In genomic region chr18:35055105-35055504, GRCh38 we compare ENCODE assay signal across 21 cellular contexts. TPM values are rescaled to one million over a fixed set of nuclear protein-coding genes. Genes with fewer than 3 reads are reported as not detected.
A peak's percentile ranks its signal among the peaks of the same experiment; 100 is the strongest.
DNase-seq lines count a peak whose midpoint lies in the region; ATAC-seq and TF ChIP-seq lines count a peak whose summit lies in the region.
"Had no signal": no experiment of that assay in that cellular context is flagged by ENCODE, and none has a peak within 500 bp of the region (broad histone marks: within the 10 kb centered on the region; RNA-seq: fewer than 3 reads in every experiment).

No MANE protein-coding gene starts in this region.

- no peaks in the 10 kb centered on the region for H3K27me3 ChIP-seq in gastrocnemius medialis
- H3K27me3 ChIP-seq: BE2C; BLaER1 treated with 17β-estradiol and CSF1 and Interleukin-3, amounts not matched to agents 10 nM and 100 nM had no signal

- no peak for DNase-seq in stimulated activated naive CD8-positive, alpha-beta T cell treated with anti-CD3 and anti-CD28 coated beads, Interleukin-15, Interleukin-2, amounts not matched to agents 100 U/mL and 50 U/mL, for 24 hours
- DNase-seq in gastrocnemius medialis: no peak
- DNase-seq in activated naive CD4-positive, alpha-beta T cell (lab: John Stamatoyannopoulos, UW): no peak
- DNase-seq: 8988T; ACHN; AML-193; BE2C; Caco-2; CD4-positive, alpha-beta memory T cell; DMS153; DND-41; GM23248; H9; HFFc6 had no signal

- intact Hi-C loops in gastrocnemius medialis (cut with DNase I; ENCODE audit: low total_unique reads): no loop called here

- H3K9me3 ChIP-seq in gastrocnemius medialis: no peaks in the 10 kb centered on the region
- H3K9me3 ChIP-seq: A549, BE2C, Caco-2 had no signal

- no peak overlapping the region for H3K4me3 ChIP-seq in gastrocnemius medialis
- H3K4me3 ChIP-seq: A549, GM23248 had no signal

- in situ Hi-C loops in gastrocnemius medialis (cut with MboI; ENCODE audit: low sequenced_read_pairs in 4 of 4): no loop called here

- no peak overlapping the region for H3K4me3 Mint-ChIP-seq in stimulated activated naive CD8-positive, alpha-beta T cell treated with anti-CD3 and anti-CD28 coated beads, Interleukin-15, Interleukin-2, amounts not matched to agents 100 ng/mL and 50 ng/mL, for 24 hours
- H3K4me3 Mint-ChIP-seq in activated T-helper 17 cell treated with anti-CD3 and anti-CD28 coated beads, Interleukin-2, amount 50 U/mL, for 72 hours: no peak overlapping the region
- H3K4me3 Mint-ChIP-seq: CD14-positive monocyte; CD4-positive, alpha-beta memory T cell; H9; HFFc6 had no signal

- ATAC-seq in stimulated activated naive CD8-positive, alpha-beta T cell treated with anti-CD3 and anti-CD28 coated beads, Interleukin-15, Interleukin-2, amounts not matched to agents 100 U/mL and 50 U/mL, for 24 hours: no peak
- no peak for ATAC-seq in activated T-helper 17 cell treated with anti-CD3 and anti-CD28 coated beads, Interleukin-2, amount 50 U/mL, for 72 hours (replicated peaks)
- ATAC-seq in gastrocnemius medialis (no peak), HG03469 (IDR thresholded peaks at IDR 0.05; ENCODE audit: unreplicated experiment) (no peak)
- ATAC-seq: A549, HCT116 had no signal

- no peaks in the 10 kb centered on the region for H3K9me3 Mint-ChIP-seq in stimulated activated naive CD8-positive, alpha-beta T cell treated with anti-CD3 and anti-CD28 coated beads, Interleukin-15, Interleukin-2, amounts not matched to agents 100 ng/mL and 50 ng/mL, for 24 hours
- H3K9me3 Mint-ChIP-seq in activated T-helper 17 cell treated with anti-CD3 and anti-CD28 coated beads, Interleukin-2, amount 50 U/mL, for 72 hours: no peaks in the 10 kb centered on the region
- H3K9me3 Mint-ChIP-seq: H9, HFFc6 had no signal

- peaks cover 60 to 87% of the 10 kb centered on the region in 2 donors for H3K4me1 ChIP-seq in gastrocnemius medialis
- H3K4me1 ChIP-seq: Caco-2 had no signal

- no peak for TF ChIP-seq POLR2A in gastrocnemius medialis (IDR thresholded peaks at IDR 0.05)

- H3K4me1 Mint-ChIP-seq in stimulated activated naive CD8-positive, alpha-beta T cell treated with anti-CD3 and anti-CD28 coated beads, Interleukin-15, Interleukin-2, amounts not matched to agents 100 ng/mL and 50 ng/mL, for 24 hours (ENCODE audit: low read depth): peaks cover 72% of the 10 kb centered on the region
- H3K4me1 Mint-ChIP-seq in activated T-helper 17 cell treated with anti-CD3 and anti-CD28 coated beads, Interleukin-2, amount 50 U/mL, for 72 hours: peaks cover 19% of the 10 kb centered on the region

- peak overlapping the region; percentile 63 to 90 (median 83) for H3K27ac ChIP-seq in gastrocnemius medialis
- H3K27ac ChIP-seq: A549, GM23248 had no signal

- peaks cover 32% of the 10 kb centered on the region for H3K36me3 Mint-ChIP-seq in stimulated activated naive CD8-positive, alpha-beta T cell treated with anti-CD3 and anti-CD28 coated beads, Interleukin-15, Interleukin-2, amounts not matched to agents 100 ng/mL and 50 ng/mL, for 24 hours (ENCODE audit: low read depth)
- no peaks in the 10 kb centered on the region for H3K36me3 Mint-ChIP-seq in activated T-helper 17 cell treated with anti-CD3 and anti-CD28 coated beads, Interleukin-2, amount 50 U/mL, for 72 hours (ENCODE audit: low read depth)

- peak overlapping the region; percentile 21 for H3K27ac Mint-ChIP-seq in stimulated activated naive CD8-positive, alpha-beta T cell treated with anti-CD3 and anti-CD28 coated beads, Interleukin-15, Interleukin-2, amounts not matched to agents 100 ng/mL and 50 ng/mL, for 24 hours
- peak overlapping the region; percentile 3 for H3K27ac Mint-ChIP-seq in activated T-helper 17 cell treated with anti-CD3 and anti-CD28 coated beads, Interleukin-2, amount 50 U/mL, for 72 hours
- H3K27ac Mint-ChIP-seq: CD14-positive monocyte, H9, HFFc6 had no signal

- no peaks in the 10 kb centered on the region for H3K27me3 Mint-ChIP-seq in stimulated activated naive CD8-positive, alpha-beta T cell treated with anti-CD3 and anti-CD28 coated beads, Interleukin-15, Interleukin-2, amounts not matched to agents 100 ng/mL and 50 ng/mL, for 24 hours
- no peaks in the 10 kb centered on the region for H3K27me3 Mint-ChIP-seq in activated T-helper 17 cell treated with anti-CD3 and anti-CD28 coated beads, Interleukin-2, amount 50 U/mL, for 72 hours
- H3K27me3 Mint-ChIP-seq: CD4-positive, alpha-beta memory T cell had no signal

- TF ChIP-seq CTCF in gastrocnemius medialis (IDR thresholded peaks at IDR 0.05 in 4 of 5, conservative IDR thresholded peaks at IDR 0.05 in 1 of 5): no peak

- no peaks in the 10 kb centered on the region for H3K36me3 ChIP-seq in gastrocnemius medialis
- H3K36me3 ChIP-seq: BE2C had no signal

RNA-seq across cellular contexts. Expression of gene MAPRE2, which starts 13.9 kb away (rescaled TPM):
- total RNA-seq in activated T-helper 17 cell treated with anti-CD3 and anti-CD28 coated beads, Interleukin-2, amount 50 U/mL, for 72 hours: 10 to 100 TPM; 31.6 to 32.5 TPM
- total RNA-seq in gastrocnemius medialis: 10 to 100 TPM; 21.3 to 46.2 (median 34.4) TPM
